2 cellular contexts compared by ENCODE assay signal in the genomic region with DNA sequence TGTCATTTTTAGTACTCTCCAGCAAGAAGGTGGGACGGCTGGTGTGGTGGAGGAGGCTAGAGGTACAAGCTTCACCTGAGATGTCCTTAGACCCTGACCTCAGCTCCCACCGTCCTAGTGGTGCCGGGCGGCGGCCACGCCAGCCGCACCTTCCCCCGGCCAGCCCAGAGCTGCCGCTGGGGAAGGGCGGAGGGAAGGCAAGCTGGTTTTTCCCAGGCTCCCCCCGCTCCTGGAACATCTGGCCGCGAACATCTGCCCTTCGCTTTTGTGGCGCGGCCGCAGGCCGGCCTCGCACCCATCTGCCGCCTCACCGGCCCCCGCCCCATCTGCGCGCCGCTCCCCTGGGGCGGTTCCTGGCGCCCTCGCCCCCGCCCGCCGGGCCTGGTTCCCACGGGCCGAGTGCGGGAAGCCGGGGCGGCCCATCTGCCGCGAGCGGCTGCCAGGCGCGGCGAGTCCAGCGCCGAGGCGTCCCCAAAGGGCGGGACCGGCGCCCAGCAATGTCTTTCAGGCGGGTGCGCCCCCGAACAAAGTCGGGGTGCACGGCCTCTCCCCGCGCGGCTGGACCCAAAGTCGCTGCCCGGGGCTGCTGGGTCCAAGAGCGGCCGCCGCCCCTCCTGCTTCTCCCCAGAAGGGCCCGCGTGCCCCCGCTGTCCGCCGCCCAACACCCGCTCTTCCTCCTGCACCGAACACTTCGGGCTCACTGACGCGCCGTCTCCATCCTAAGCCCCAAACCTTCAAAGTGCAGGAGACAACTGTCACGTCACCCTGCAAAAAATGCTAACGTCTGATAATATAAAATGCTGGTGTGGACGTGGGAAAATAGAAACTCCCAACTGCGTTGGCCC.
TF ChIP-seq lines count a peak whose summit lies in the region.

No MANE protein-coding gene starts in this region.

TF ChIP-seq in SK-N-SH, 30 proteins besides CTCF, POLR2A, EP300 and RAD21:
- TF ChIP-seq, protein P1, sequence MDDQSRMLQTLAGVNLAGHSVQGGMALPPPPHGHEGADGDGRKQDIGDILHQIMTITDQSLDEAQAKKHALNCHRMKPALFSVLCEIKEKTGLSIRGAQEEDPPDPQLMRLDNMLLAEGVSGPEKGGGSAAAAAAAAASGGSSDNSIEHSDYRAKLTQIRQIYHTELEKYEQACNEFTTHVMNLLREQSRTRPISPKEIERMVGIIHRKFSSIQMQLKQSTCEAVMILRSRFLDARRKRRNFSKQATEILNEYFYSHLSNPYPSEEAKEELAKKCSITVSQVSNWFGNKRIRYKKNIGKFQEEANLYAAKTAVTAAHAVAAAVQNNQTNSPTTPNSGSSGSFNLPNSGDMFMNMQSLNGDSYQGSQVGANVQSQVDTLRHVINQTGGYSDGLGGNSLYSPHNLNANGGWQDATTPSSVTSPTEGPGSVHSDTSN (IDR thresholded peaks at IDR 0.05), result no peak
- TF ChIP-seq FOXM1 (IDR thresholded peaks at IDR 0.05; ENCODE audit: low read depth) (no peak), MEF2A (IDR thresholded peaks at IDR 0.05; ENCODE audit: borderline replicate concordance, low read depth) (no peak), FOSL2 (IDR thresholded peaks at IDR 0.05; ENCODE audit: borderline replicate concordance, low read depth) (no peak), RXRA (IDR thresholded peaks at IDR 0.05; ENCODE audit: borderline replicate concordance, low read depth) (no peak), RFX5 (IDR thresholded peaks at IDR 0.05; ENCODE audit: low read length) (no peak), RCOR1 (IDR thresholded peaks at IDR 0.05; ENCODE audit: low read length) (no peak), CHD2 (IDR thresholded peaks at IDR 0.05; ENCODE audit: low read length, partially characterized antibody) (no peak), SIN3A (IDR thresholded peaks at IDR 0.05; ENCODE audit: borderline replicate concordance, low read depth, low read length) (no peak), ELF1 (IDR thresholded peaks at IDR 0.05) (no peak), TEAD4 (IDR thresholded peaks at IDR 0.05; ENCODE audit: borderline replicate concordance, insufficient read depth) (no peak), NRF1 (IDR thresholded peaks at IDR 0.05; ENCODE audit: low read depth, low read length) (no peak), JUND (IDR thresholded peaks at IDR 0.05) (no peak)
- TF ChIP-seq, protein P2, sequence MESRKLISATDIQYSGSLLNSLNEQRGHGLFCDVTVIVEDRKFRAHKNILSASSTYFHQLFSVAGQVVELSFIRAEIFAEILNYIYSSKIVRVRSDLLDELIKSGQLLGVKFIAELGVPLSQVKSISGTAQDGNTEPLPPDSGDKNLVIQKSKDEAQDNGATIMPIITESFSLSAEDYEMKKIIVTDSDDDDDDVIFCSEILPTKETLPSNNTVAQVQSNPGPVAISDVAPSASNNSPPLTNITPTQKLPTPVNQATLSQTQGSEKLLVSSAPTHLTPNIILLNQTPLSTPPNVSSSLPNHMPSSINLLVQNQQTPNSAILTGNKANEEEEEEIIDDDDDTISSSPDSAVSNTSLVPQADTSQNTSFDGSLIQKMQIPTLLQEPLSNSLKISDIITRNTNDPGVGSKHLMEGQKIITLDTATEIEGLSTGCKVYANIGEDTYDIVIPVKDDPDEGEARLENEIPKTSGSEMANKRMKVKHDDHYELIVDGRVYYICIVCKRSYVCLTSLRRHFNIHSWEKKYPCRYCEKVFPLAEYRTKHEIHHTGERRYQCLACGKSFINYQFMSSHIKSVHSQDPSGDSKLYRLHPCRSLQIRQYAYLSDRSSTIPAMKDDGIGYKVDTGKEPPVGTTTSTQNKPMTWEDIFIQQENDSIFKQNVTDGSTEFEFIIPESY (IDR thresholded peaks at IDR 0.05; ENCODE audit: borderline replicate concordance, low read depth), result no peak
- TF ChIP-seq, protein P3, sequence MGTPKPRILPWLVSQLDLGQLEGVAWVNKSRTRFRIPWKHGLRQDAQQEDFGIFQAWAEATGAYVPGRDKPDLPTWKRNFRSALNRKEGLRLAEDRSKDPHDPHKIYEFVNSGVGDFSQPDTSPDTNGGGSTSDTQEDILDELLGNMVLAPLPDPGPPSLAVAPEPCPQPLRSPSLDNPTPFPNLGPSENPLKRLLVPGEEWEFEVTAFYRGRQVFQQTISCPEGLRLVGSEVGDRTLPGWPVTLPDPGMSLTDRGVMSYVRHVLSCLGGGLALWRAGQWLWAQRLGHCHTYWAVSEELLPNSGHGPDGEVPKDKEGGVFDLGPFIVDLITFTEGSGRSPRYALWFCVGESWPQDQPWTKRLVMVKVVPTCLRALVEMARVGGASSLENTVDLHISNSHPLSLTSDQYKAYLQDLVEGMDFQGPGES (IDR thresholded peaks at IDR 0.05; ENCODE audit: low read depth, low read length), result no peak
- TF ChIP-seq, protein P4, sequence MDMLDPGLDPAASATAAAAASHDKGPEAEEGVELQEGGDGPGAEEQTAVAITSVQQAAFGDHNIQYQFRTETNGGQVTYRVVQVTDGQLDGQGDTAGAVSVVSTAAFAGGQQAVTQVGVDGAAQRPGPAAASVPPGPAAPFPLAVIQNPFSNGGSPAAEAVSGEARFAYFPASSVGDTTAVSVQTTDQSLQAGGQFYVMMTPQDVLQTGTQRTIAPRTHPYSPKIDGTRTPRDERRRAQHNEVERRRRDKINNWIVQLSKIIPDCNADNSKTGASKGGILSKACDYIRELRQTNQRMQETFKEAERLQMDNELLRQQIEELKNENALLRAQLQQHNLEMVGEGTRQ (IDR thresholded peaks at IDR 0.05; ENCODE audit: borderline replicate concordance, low read depth, low read length), result no peak

TF ChIP-seq in SK-N-SH treated with all-trans-retinoic acid at 6 μM for 48 hours, 23 proteins besides CTCF, POLR2A, EP300 and RAD21:
- TF ChIP-seq TSHZ2 (CRISPR knock-in tag; IDR thresholded peaks at IDR 0.05) (no peak), ZFP3 (CRISPR knock-in tag; IDR thresholded peaks at IDR 0.05) (no peak), ARNTL (CRISPR knock-in tag; IDR thresholded peaks at IDR 0.05; ENCODE audit: borderline replicate concordance, low read depth) (no peak), ZNF565 (CRISPR knock-in tag; conservative IDR thresholded peaks at IDR 0.05; ENCODE audit: low read depth) (no peak), CSRNP3 (CRISPR knock-in tag; IDR thresholded peaks at IDR 0.05) (no peak), GLIS3 (CRISPR knock-in tag; IDR thresholded peaks at IDR 0.05) (no peak)
